Comparison of ENCODE assay signal across 15 cellular contexts in genomic region chr2:97963880-97964279, GRCh38.
"Had no signal": no experiment of that assay in that cellular context is flagged by ENCODE, and none has a peak within 500 bp of the region (broad histone marks: within the 10 kb centered on the region; RNA-seq: fewer than 3 reads in every experiment).

No MANE protein-coding gene starts in this region.

- H3K4me3 Mint-ChIP-seq: activated CD4-positive, alpha-beta memory T cell treated with anti-CD3 and anti-CD28 coated beads for 36 hours; activated naive CD8-positive, alpha-beta T cell treated with anti-CD3 and anti-CD28 coated beads, Interleukin-2, amount 50 U/mL, for 24 hours; central memory CD8-positive, alpha-beta T cell; immature natural killer cell; nephron progenitor cell; T-helper 2 cell treated with Interferon-gamma antibody and Interleukin-4, amounts not matched to agents 5 μg/mL and 100 μg/mL, for 36 hours had no signal

- DNase-seq: activated CD4-positive, alpha-beta memory T cell treated with anti-CD3 and anti-CD28 coated beads for 36 hours; activated naive CD4-positive, alpha-beta T cell treated with Interleukin-2 at 50 U/mL for 16 hours; activated naive CD8-positive, alpha-beta T cell treated with anti-CD3 and anti-CD28 coated beads, Interleukin-2, amount 50 U/mL, for 24 hours; cortex of kidney; effector memory CD4-positive, alpha-beta T cell; immature natural killer cell; nephron progenitor cell; ovary; stomach; SW 1271; uterus had no signal

- H3K9me3 Mint-ChIP-seq: activated CD4-positive, alpha-beta memory T cell treated with anti-CD3 and anti-CD28 coated beads for 36 hours; activated naive CD8-positive, alpha-beta T cell treated with anti-CD3 and anti-CD28 coated beads, Interleukin-2, amount 50 U/mL, for 24 hours; central memory CD8-positive, alpha-beta T cell; immature natural killer cell had no signal

- H3K27ac ChIP-seq: ovary, skin epidermis, thoracic aorta, uterus had no signal

- H3K27me3 Mint-ChIP-seq: activated CD4-positive, alpha-beta memory T cell treated with anti-CD3 and anti-CD28 coated beads for 36 hours; activated naive CD8-positive, alpha-beta T cell treated with anti-CD3 and anti-CD28 coated beads, Interleukin-2, amount 50 U/mL, for 24 hours; central memory CD8-positive, alpha-beta T cell had no signal

- H3K36me3 ChIP-seq: ovary, stomach, thoracic aorta had no signal

- ATAC-seq: activated naive CD8-positive, alpha-beta T cell treated with anti-CD3 and anti-CD28 coated beads, Interleukin-2, amount 50 U/mL, for 24 hours had no signal

- H3K36me3 Mint-ChIP-seq: activated CD4-positive, alpha-beta memory T cell treated with anti-CD3 and anti-CD28 coated beads for 36 hours; immature natural killer cell had no signal

- H3K27ac Mint-ChIP-seq: activated CD4-positive, alpha-beta memory T cell treated with anti-CD3 and anti-CD28 coated beads for 36 hours; activated naive CD8-positive, alpha-beta T cell treated with anti-CD3 and anti-CD28 coated beads, Interleukin-2, amount 50 U/mL, for 24 hours; immature natural killer cell; nephron progenitor cell; T-helper 2 cell treated with Interferon-gamma antibody and Interleukin-4, amounts not matched to agents 5 μg/mL and 100 μg/mL, for 36 hours had no signal

- H3K4me3 ChIP-seq: ovary, skin epidermis, stomach, thoracic aorta, uterus had no signal

- H3K27me3 ChIP-seq: ovary, stomach, uterus had no signal

- H3K9me3 ChIP-seq: ovary, stomach, thoracic aorta, uterus had no signal
